In genomic region chr1:208652300-208653160, GRCh38 we compare ENCODE assay signal across 8 cellular contexts.
DNase-seq lines count a peak whose midpoint lies in the region; ATAC-seq lines count a peak whose summit lies in the region.

No MANE protein-coding gene starts in this region.

- peak; percentile 84 for ATAC-seq in GM21367 (IDR thresholded peaks at IDR 0.05; ENCODE audit: unreplicated experiment)
- ATAC-seq in Right ventricle myocardium superior (ENCODE audit: poor library complexity): peak; percentile 74

- no peak overlapping the region for H3K4me3 Mint-ChIP-seq in activated T-helper 2 cell treated with anti-CD3 and anti-CD28 coated beads, Interferon-gamma antibody, Interleukin-2, Interleukin-4, amounts not matched to agents 10 μg/mL and 5 μg/mL and 100 μg/mL, durations not matched to agents 14 hours and 24 hours and 36 hours (ENCODE audit: low read depth)

- no peak overlapping the region for H3K27ac Mint-ChIP-seq in activated T-helper 2 cell treated with anti-CD3 and anti-CD28 coated beads, Interferon-gamma antibody, Interleukin-2, Interleukin-4, amounts not matched to agents 10 μg/mL and 5 μg/mL and 100 μg/mL, durations not matched to agents 14 hours and 24 hours and 36 hours

- no peaks in the 10 kb centered on the region for H3K9me3 Mint-ChIP-seq in activated T-helper 2 cell treated with anti-CD3 and anti-CD28 coated beads, Interferon-gamma antibody, Interleukin-2, Interleukin-4, amounts not matched to agents 10 μg/mL and 5 μg/mL and 100 μg/mL, durations not matched to agents 14 hours and 24 hours and 36 hours

- DNase-seq in DMS 273 treated with DMSO at 0.1 percent for 48 hours (lab: John Stamatoyannopoulos, UW): peak; percentile 72
- DNase-seq in HS-5 (ENCODE audit: low read depth): peak; percentile 54
- peak; percentile 75 for DNase-seq in NCI-H748 treated with DMSO at 0.1 percent for 48 hours (lab: John Stamatoyannopoulos, UW)
- DNase-seq in activated T-helper 2 cell treated with anti-CD3 and anti-CD28 coated beads, Interferon-gamma antibody, Interleukin-2, Interleukin-4, amounts not matched to agents 10 μg/mL and 5 μg/mL and 100 μg/mL, durations not matched to agents 14 hours and 24 hours and 36 hours (ENCODE audit: low spot score): peak; percentile 13
- DNase-seq in Right ventricle myocardium superior: peak; percentile 41
- peak; percentile 62 for DNase-seq in pons (ENCODE audit: low spot score)
- no peak for DNase-seq in KG1 (lab: John Stamatoyannopoulos, UW)

- intact Hi-C loops in activated T-helper 2 cell treated with anti-CD3 and anti-CD28 coated beads, Interferon-gamma antibody, Interleukin-2, Interleukin-4, amounts not matched to agents 10 μg/mL and 5 μg/mL and 100 μg/mL, durations not matched to agents 14 hours and 24 hours and 36 hours (cut with micrococcal nuclease): loop anchor here (2.0 to 10.0 kb wide), 3 partner anchors 542 to 915 kb away; no protein-coding TSS in a partner anchor
- intact Hi-C loops in Right ventricle myocardium superior (cut with DNase I): no loop called here

- no peaks in the 10 kb centered on the region for H3K4me1 Mint-ChIP-seq in activated T-helper 2 cell treated with anti-CD3 and anti-CD28 coated beads, Interferon-gamma antibody, Interleukin-2, Interleukin-4, amounts not matched to agents 10 μg/mL and 5 μg/mL and 100 μg/mL, durations not matched to agents 14 hours and 24 hours and 36 hours (ENCODE audit: low read depth)

- no peaks in the 10 kb centered on the region for H3K27me3 Mint-ChIP-seq in activated T-helper 2 cell treated with anti-CD3 and anti-CD28 coated beads, Interferon-gamma antibody, Interleukin-2, Interleukin-4, amounts not matched to agents 10 μg/mL and 5 μg/mL and 100 μg/mL, durations not matched to agents 14 hours and 24 hours and 36 hours (ENCODE audit: low read depth)

- H3K36me3 Mint-ChIP-seq in activated T-helper 2 cell treated with anti-CD3 and anti-CD28 coated beads, Interferon-gamma antibody, Interleukin-2, Interleukin-4, amounts not matched to agents 10 μg/mL and 5 μg/mL and 100 μg/mL, durations not matched to agents 14 hours and 24 hours and 36 hours (ENCODE audit: low read depth): no peaks in the 10 kb centered on the region
